Comparison of ENCODE assay signal across 8 cellular contexts in genomic region chr3:179071569-179072397, GRCh38. TPM values are rescaled to one million over a fixed set of nuclear protein-coding genes. Genes with fewer than 3 reads are reported as not detected.
DNase-seq lines count a peak whose midpoint lies in the region; ATAC-seq and TF ChIP-seq lines count a peak whose summit lies in the region.

A gene with protein sequence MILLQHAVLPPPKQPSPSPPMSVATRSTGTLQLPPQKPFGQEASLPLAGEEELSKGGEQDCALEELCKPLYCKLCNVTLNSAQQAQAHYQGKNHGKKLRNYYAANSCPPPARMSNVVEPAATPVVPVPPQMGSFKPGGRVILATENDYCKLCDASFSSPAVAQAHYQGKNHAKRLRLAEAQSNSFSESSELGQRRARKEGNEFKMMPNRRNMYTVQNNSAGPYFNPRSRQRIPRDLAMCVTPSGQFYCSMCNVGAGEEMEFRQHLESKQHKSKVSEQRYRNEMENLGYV (minus strand): TSS chr3:179071809. CDS start chr3:179067752, 4,057 bp downstream.

- in situ Hi-C loops in endometrial microvascular endothelial cells (cut with HindIII; ENCODE audit: inconsistent ontology term, low pct_unique_long_range_greater_than_20kb, low sequenced_read_pairs) = no loop called here

- H3K36me3 Mint-ChIP-seq in activated CD8-positive, alpha-beta memory T cell treated with anti-CD3 and anti-CD28 coated beads, Interleukin-2, amount 10 ng/mL, durations not matched to agents 7 days and 5 days = peaks cover 16% of the 10 kb centered on the region

- H3K4me3 Mint-ChIP-seq in activated CD8-positive, alpha-beta memory T cell treated with anti-CD3 and anti-CD28 coated beads, Interleukin-2, amount 10 ng/mL, durations not matched to agents 7 days and 5 days = peak within 1 kb of the TSS; percentile 98

- H3K27me3 Mint-ChIP-seq in activated CD8-positive, alpha-beta memory T cell treated with anti-CD3 and anti-CD28 coated beads, Interleukin-2, amount 10 ng/mL, durations not matched to agents 7 days and 5 days = no peaks in the 10 kb centered on the region

- H3K4me1 Mint-ChIP-seq in activated CD8-positive, alpha-beta memory T cell treated with anti-CD3 and anti-CD28 coated beads, Interleukin-2, amount 10 ng/mL, durations not matched to agents 7 days and 5 days = peaks cover 36% of the 10 kb centered on the region

- peak within 1 kb of the TSS; percentile 91 for H3K27ac Mint-ChIP-seq in activated CD8-positive, alpha-beta memory T cell treated with anti-CD3 and anti-CD28 coated beads, Interleukin-2, amount 10 ng/mL, durations not matched to agents 7 days and 5 days

- H3K9me3 Mint-ChIP-seq in activated CD8-positive, alpha-beta memory T cell treated with anti-CD3 and anti-CD28 coated beads, Interleukin-2, amount 10 ng/mL, durations not matched to agents 7 days and 5 days (ENCODE audit: low read depth) = no peaks in the 10 kb centered on the region

- ATAC-seq in activated CD8-positive, alpha-beta memory T cell treated with anti-CD3 and anti-CD28 coated beads, Interleukin-2, amount 10 ng/mL, durations not matched to agents 7 days and 5 days = peak; percentile 90

- no peak for TF ChIP-seq CTCF in GM20000 (IDR thresholded peaks at IDR 0.05; ENCODE audit: extremely low read depth, missing control alignments)

- DNase-seq in COLO668 (lab: John Stamatoyannopoulos, UW; ENCODE audit: unreplicated experiment) = peak; percentile 76
- peak; percentile 91 for DNase-seq in GM20000 (ENCODE audit: low spot score)
- peak; percentile 77 for DNase-seq in HT-29 (ENCODE audit: low spot score)
- peak; percentile 73 to 83 for DNase-seq in NOMO-1 (lab: John Stamatoyannopoulos, UW; ENCODE audit: unreplicated experiment in 2 of 2)
- peak; percentile 88 for DNase-seq in activated CD8-positive, alpha-beta memory T cell treated with anti-CD3 and anti-CD28 coated beads, Interleukin-2, amount 10 ng/mL, durations not matched to agents 7 days and 5 days
- DNase-seq in midbrain (lab: John Stamatoyannopoulos, UW) = peak; percentile 85
- DNase-seq in stimulated activated CD8-positive, alpha-beta memory T cell treated with anti-CD3 and anti-CD28 coated beads, Interleukin-2, amount 100 ng/mL, for 1 hour (ENCODE audit: low read depth in 2 of 2) = peak; percentile 62 to 69

- CTCF ChIA-PET in activated CD8-positive, alpha-beta memory T cell treated with anti-CD3 and anti-CD28 coated beads, Interleukin-2, amount 10 ng/mL, durations not matched to agents 7 days and 5 days (lab: Charles Lee) = interaction anchor here (0.6 to 4.8 kb wide), 6 partner anchors 11 to 546 kb away, joined by 3 to 30 read pairs (median 8); no protein-coding TSS in a partner anchor

RNA-seq across cellular contexts. Expression of the gene that starts here (rescaled TPM):
- 0.89 and 2.1 TPM in 2 replicates for total RNA-seq in HT-29 (2014; rRNA removed; shearing (Covaris generic))
- 10 to 100 TPM; 14.1 to 15.1 TPM for total RNA-seq in activated CD8-positive, alpha-beta memory T cell treated with anti-CD3 and anti-CD28 coated beads, Interleukin-2, amount 10 ng/mL, durations not matched to agents 7 days and 5 days
- 25.4 TPM for total RNA-seq in endometrial microvascular endothelial cells (ENCODE audit: inconsistent ontology term)

Comparison
In these comparisons a context has a peak if more than half of its experiments do, and no peak if none do; other contexts are left out.
1. Peak in every context shown above with its lines: DNase-seq and ATAC-seq.